In the genomic region with DNA sequence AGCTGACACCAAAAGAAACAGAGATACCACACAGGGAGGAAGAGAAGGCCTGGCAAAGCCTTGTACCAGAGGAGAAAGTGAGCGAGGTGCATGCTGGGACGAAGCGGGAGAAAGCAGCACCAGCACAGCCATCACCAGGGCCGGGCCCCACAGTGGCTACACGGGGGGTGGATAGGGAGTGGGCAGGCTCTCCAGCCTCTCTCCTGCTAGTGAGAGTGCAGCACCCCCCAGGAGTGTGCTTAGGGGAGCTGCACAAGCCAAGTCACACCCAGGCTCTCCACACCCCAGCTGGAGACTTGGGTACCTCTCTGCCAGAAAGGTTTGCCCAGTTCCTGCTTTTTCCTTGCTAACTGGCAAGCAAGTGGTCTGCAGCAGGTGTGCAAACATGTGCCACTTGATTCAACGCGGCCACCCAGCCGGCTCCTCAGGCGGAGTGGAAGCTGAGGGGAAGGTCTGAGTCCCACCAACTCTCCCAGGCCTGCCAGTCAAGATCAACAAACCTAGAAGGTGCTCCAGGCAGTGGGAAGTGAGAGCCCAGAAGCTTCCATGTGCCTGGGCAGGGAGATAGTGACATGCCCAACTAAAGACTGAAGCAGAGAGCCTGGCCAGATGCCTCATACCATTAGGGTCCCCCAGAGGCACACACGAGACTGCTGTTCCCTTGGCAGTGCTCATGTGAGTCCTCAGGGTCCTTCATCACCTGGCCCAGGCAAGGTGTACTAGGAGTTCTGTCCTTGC, we compare ENCODE assay signal across 11 cellular contexts. TPM values are rescaled to one million over a fixed set of nuclear protein-coding genes. Genes with fewer than 3 reads are reported as not detected.
DNase-seq lines count a peak whose midpoint lies in the region; ATAC-seq lines count a peak whose summit lies in the region.
"Had no signal": no experiment of that assay in that cellular context is flagged by ENCODE, and none has a peak within 500 bp of the region (broad histone marks: within the 10 kb centered on the region; RNA-seq: fewer than 3 reads in every experiment).

No MANE protein-coding gene starts in this region.

- H3K4me1 Mint-ChIP-seq in activated CD8-positive, alpha-beta T cell treated with anti-CD3 and anti-CD28 coated beads, Interleukin-2, amount 10 ng/mL, durations not matched to agents 7 days and 5 days (ENCODE audit: low read depth): peaks cover 28% of the 10 kb centered on the region
- H3K4me1 Mint-ChIP-seq in naive B cell: peaks cover 74 to 97% (median 91%) of the 10 kb centered on the region in 3 donors

- no peak overlapping the region for H3K4me3 Mint-ChIP-seq in activated CD8-positive, alpha-beta T cell treated with anti-CD3 and anti-CD28 coated beads, Interleukin-2, amount 10 ng/mL, durations not matched to agents 7 days and 5 days
- H3K4me3 Mint-ChIP-seq in naive B cell: peak overlapping the region in 4 of 8 donors; percentile 20 to 100 (median 30)

- H3K27me3 ChIP-seq in GM23248 (replicated peaks; ENCODE audit: insufficient read depth): no peaks in the 10 kb centered on the region

- POLR2A ChIA-PET in activated CD8-positive, alpha-beta T cell treated with anti-CD3 and anti-CD28 coated beads, Interleukin-2, amount 10 ng/mL, durations not matched to agents 7 days and 5 days (lab: Charles Lee): no interaction called here

- in situ Hi-C loops in GM23248 (cut with MboI): no loop called here

- H3K4me3 ChIP-seq in GM23248: no peak overlapping the region
- H3K4me3 ChIP-seq: left ventricle myocardium inferior had no signal

- DNase-seq in COR-L47 (lab: John Stamatoyannopoulos, UW) (peak; percentile 75), NCI-H1092 (lab: John Stamatoyannopoulos, UW) (peak; percentile 92), naive B cell (no peak), GM23248 (no peak), cerebellar cortex (ENCODE audit: low spot score) (no peak), nucleus accumbens (lab: John Stamatoyannopoulos, UW) (no peak)
- DNase-seq in activated CD8-positive, alpha-beta T cell treated with anti-CD3 and anti-CD28 coated beads, Interleukin-2, amount 10 ng/mL, durations not matched to agents 7 days and 5 days: no peak
- DNase-seq: activated gamma-delta T cell, left ventricle myocardium inferior, NCI-H1436 had no signal

- peak overlapping the region; percentile 16 for H3K27ac Mint-ChIP-seq in activated CD8-positive, alpha-beta T cell treated with anti-CD3 and anti-CD28 coated beads, Interleukin-2, amount 10 ng/mL, durations not matched to agents 7 days and 5 days
- H3K27ac Mint-ChIP-seq in naive B cell: peak overlapping the region; percentile 2 to 94 (median 60)

- H3K9ac ChIP-seq in GM23248: no peak overlapping the region

- H3K9me3 Mint-ChIP-seq in activated CD8-positive, alpha-beta T cell treated with anti-CD3 and anti-CD28 coated beads, Interleukin-2, amount 10 ng/mL, durations not matched to agents 7 days and 5 days (ENCODE audit: insufficient read depth): no peaks in the 10 kb centered on the region
- no peaks in the 10 kb centered on the region for H3K9me3 Mint-ChIP-seq in naive B cell

- H2AFZ ChIP-seq in GM23248: no peak overlapping the region

- no peaks in the 10 kb centered on the region for H3K4me1 ChIP-seq in GM23248 (ENCODE audit: insufficient read depth)

- H3K27me3 Mint-ChIP-seq in activated CD8-positive, alpha-beta T cell treated with anti-CD3 and anti-CD28 coated beads, Interleukin-2, amount 10 ng/mL, durations not matched to agents 7 days and 5 days (ENCODE audit: low read depth): no peaks in the 10 kb centered on the region
- H3K27me3 Mint-ChIP-seq in naive B cell: no peaks in the 10 kb centered on the region

- WGBS in GM23248 (ENCODE audit: low coverage in 1 of 2, low lambda C conversion rate in 2 of 2, missing lambda C conversion rate in 2 of 2), 2 experiments: 93 to 94% methylated on average over 10 of the region's 10 CpGs

- no peaks in the 10 kb centered on the region; the same call in 1 of the 2 replicates for H4K20me1 ChIP-seq in GM23248 (ENCODE audit: insufficient read depth)

- H3K79me2 ChIP-seq in GM23248 (ENCODE audit: insufficient read depth): peaks cover 61% of the 10 kb centered on the region

- CTCF ChIA-PET in activated CD8-positive, alpha-beta T cell treated with anti-CD3 and anti-CD28 coated beads, Interleukin-2, amount 10 ng/mL, durations not matched to agents 7 days and 5 days (lab: Charles Lee): no interaction called here

- no peaks in the 10 kb centered on the region for H3K9me2 ChIP-seq in GM23248 (ENCODE audit: insufficient read depth)

- no peaks in the 10 kb centered on the region for H3K9me3 ChIP-seq in GM23248 (ENCODE audit: low read depth)
- H3K9me3 ChIP-seq: left ventricle myocardium inferior had no signal

- H3K4me2 ChIP-seq in GM23248 (ENCODE audit: unreplicated experiment): no peak overlapping the region

- H3F3A ChIP-seq in GM23248 (ENCODE audit: insufficient read depth): no peaks in the 10 kb centered on the region

- peaks cover 22% of the 10 kb centered on the region for H3K36me3 Mint-ChIP-seq in activated CD8-positive, alpha-beta T cell treated with anti-CD3 and anti-CD28 coated beads, Interleukin-2, amount 10 ng/mL, durations not matched to agents 7 days and 5 days (ENCODE audit: low read depth)
- H3K36me3 Mint-ChIP-seq in naive B cell: peaks cover 7 to 13% of the 10 kb centered on the region in 2 donors

- no peaks in the 10 kb centered on the region for H3K36me3 ChIP-seq in GM23248 (ENCODE audit: low read depth)

- no peak overlapping the region for H3K27ac ChIP-seq in GM23248
- H3K27ac ChIP-seq: left ventricle myocardium inferior had no signal

- ATAC-seq in activated CD8-positive, alpha-beta T cell treated with anti-CD3 and anti-CD28 coated beads, Interleukin-2, amount 10 ng/mL, durations not matched to agents 7 days and 5 days: no peak
- ATAC-seq in naive B cell (ENCODE audit: low read depth in 2 of 2) (no peak), HG02938 (IDR thresholded peaks at IDR 0.05; ENCODE audit: unreplicated experiment) (no peak)

RNA-seq across cellular contexts. Expression of a gene that starts 39.9 kb away (rescaled TPM):
- total RNA-seq in activated CD8-positive, alpha-beta T cell treated with anti-CD3 and anti-CD28 coated beads, Interleukin-2, amount 10 ng/mL, durations not matched to agents 7 days and 5 days: 10 to 100 TPM; 31.9 to 32.5 TPM
- polyA plus RNA-seq in naive B cell (ENCODE audit: low read depth in 6 of 6) (10 to 100 TPM in 5 of 6 donors, 1 to 10 TPM in 1; 4.3 to 41.8 (median 29.6) TPM), GM23248 (2016; fragmentation: Nextera tagmentation; extraction: Ambion mirVana) (25.6 and 27.5 TPM in 2 replicates)
- total RNA-seq in GM23248 (2014; rRNA removed; shearing (Covaris generic)): 45.0 and 53.5 TPM in 2 replicates

RNA-seq across cellular contexts. Expression of a gene that starts 54.8 kb away (rescaled TPM):
- 1 to 10 TPM; 8.7 to 9.7 TPM for total RNA-seq in activated CD8-positive, alpha-beta T cell treated with anti-CD3 and anti-CD28 coated beads, Interleukin-2, amount 10 ng/mL, durations not matched to agents 7 days and 5 days
- polyA plus RNA-seq in naive B cell (ENCODE audit: low read depth in 6 of 6) (10 to 100 TPM in 1 of 6 donors, 1 to 10 TPM in 5; 4.1 to 12.8 (median 6.1) TPM), GM23248 (2016; fragmentation: Nextera tagmentation; extraction: Ambion mirVana) (10.4 and 10.7 TPM in 2 replicates)
- 17.8 and 18.3 TPM in 2 replicates for total RNA-seq in GM23248 (2014; rRNA removed; shearing (Covaris generic))

Comparison
In these comparisons a context has a peak if more than half of its experiments do, and no peak if none do; other contexts are left out.
1. DNase-seq: peak in COR-L47 (single experiment) and NCI-H1092 (single experiment); none in activated CD8-positive, alpha-beta T cell treated with anti-CD3 and anti-CD28 coated beads, Interleukin-2, amount 10 ng/mL, durations not matched to agents 7 days and 5 days (single experiment), naive B cell (single experiment), GM23248 (single experiment), cerebellar cortex (single experiment) and nucleus accumbens (0 of 56).